In the genomic region with DNA sequence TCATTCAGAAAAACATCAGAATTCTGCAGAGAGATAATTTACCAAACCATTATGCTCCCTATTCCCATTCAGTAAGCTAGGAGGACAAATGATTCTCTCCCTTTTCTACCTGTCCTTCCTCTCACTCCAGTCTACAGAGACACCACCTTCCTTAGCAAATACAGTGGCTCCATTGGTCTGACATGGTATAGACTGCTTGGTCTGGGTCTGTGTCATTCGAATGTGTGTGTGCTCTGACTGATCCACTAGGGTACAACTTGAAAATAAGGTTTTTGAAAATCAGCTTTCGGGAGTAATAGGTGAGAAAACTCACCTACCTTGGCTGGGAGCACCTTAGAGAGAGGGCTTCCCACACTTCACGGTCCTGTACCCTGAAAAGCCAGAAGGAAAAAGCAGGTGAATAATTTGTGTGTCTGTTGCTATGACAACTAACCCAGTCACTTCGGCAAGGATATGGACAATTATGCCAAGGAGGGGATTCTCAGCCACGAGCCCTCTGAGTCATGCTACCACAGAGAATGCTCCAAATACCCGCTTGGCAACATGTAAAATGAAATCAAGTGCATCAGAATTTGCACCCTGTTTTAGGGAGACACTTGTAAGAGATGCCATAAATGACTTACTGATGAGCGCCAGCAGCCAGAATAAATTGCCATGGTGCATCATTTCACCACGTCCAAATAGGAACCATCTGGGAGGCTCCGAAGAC, we compare ENCODE assay signal across 15 cellular contexts.
A peak's percentile ranks its signal among the peaks of the same experiment; 100 is the strongest.
DNase-seq lines count a peak whose midpoint lies in the region; ATAC-seq and TF ChIP-seq lines count a peak whose summit lies in the region.
"Had no signal": no experiment of that assay in that cellular context is flagged by ENCODE, and none has a peak within 500 bp of the region (broad histone marks: within the 10 kb centered on the region; RNA-seq: fewer than 3 reads in every experiment).

No MANE protein-coding gene starts in this region.

- peak; percentile 30 for DNase-seq in stimulated activated CD4-positive, alpha-beta T cell treated with anti-CD3 and anti-CD28 coated beads, Interleukin-1b, Interleukin-23, amount 100 ng/mL, for 48 hours
- no peak for DNase-seq in stimulated activated CD4-positive, alpha-beta T cell treated with anti-CD3 and anti-CD28 coated beads, Interleukin-2, amount 100 ng/mL, for 48 hours
- DNase-seq in MG63: peak; percentile 72
- DNase-seq in fibroblast of mammary gland (ENCODE audit: low read depth): peak; percentile 31
- no peak for DNase-seq in NCI-H524 treated with DMSO at 0.1 percent for 48 hours (lab: John Stamatoyannopoulos, UW)
- DNase-seq in NCI-H2196 treated with DMSO at 0.1 percent for 48 hours (lab: John Stamatoyannopoulos, UW; ENCODE audit: unreplicated experiment): no peak
- DNase-seq: brain microvascular endothelial cell, dermis blood vessel endothelial cell, HCEC 1CT, naive B cell, NCI-H1436 treated with DMSO at 0.1 percent for 48 hours, NCI-H446, pancreas had no signal

- no peaks in the 10 kb centered on the region for H3K27me3 ChIP-seq in MG63
- H3K27me3 ChIP-seq: BLaER1, brain microvascular endothelial cell had no signal

- no peaks in the 10 kb centered on the region; the same call in 1 of the 2 replicates for H3K9me3 ChIP-seq in MG63
- H3K9me3 ChIP-seq: BLaER1, pancreas had no signal

- no peak for ATAC-seq in GM18909 (IDR thresholded peaks at IDR 0.05; ENCODE audit: poor library complexity, unreplicated experiment)
- ATAC-seq: pancreas had no signal

- no peaks in the 10 kb centered on the region for H3K36me3 ChIP-seq in MG63
- H3K36me3 ChIP-seq: BLaER1, brain microvascular endothelial cell, pancreas had no signal

- TF ChIP-seq CTCF in fibroblast of mammary gland (conservative IDR thresholded peaks at IDR 0.05; ENCODE audit: control insufficient read depth, insufficient read depth, low read depth, low read length): no peak

- H3K4me3 ChIP-seq in MG63: no peak overlapping the region
- H3K4me3 ChIP-seq in fibroblast of mammary gland (ENCODE audit: control insufficient read depth, low read depth, low read length): no peak overlapping the region
- H3K4me3 ChIP-seq: BLaER1, pancreas had no signal

Comparison
In these comparisons a context has a peak if more than half of its experiments do, and no peak if none do; other contexts are left out.
1. DNase-seq: peak in stimulated activated CD4-positive, alpha-beta T cell treated with anti-CD3 and anti-CD28 coated beads, Interleukin-1b, Interleukin-23, amount 100 ng/mL, for 48 hours (single experiment), MG63 (single experiment) and fibroblast of mammary gland (single experiment); none in stimulated activated CD4-positive, alpha-beta T cell treated with anti-CD3 and anti-CD28 coated beads, Interleukin-2, amount 100 ng/mL, for 48 hours (0 of 2), NCI-H524 treated with DMSO at 0.1 percent for 48 hours (single experiment) and NCI-H2196 treated with DMSO at 0.1 percent for 48 hours (single experiment).